In genomic region chr17:31549121-31549524, GRCh38 we compare ENCODE assay signal across 8 cellular contexts.
A peak's percentile ranks its signal among the peaks of the same experiment; 100 is the strongest.
DNase-seq lines count a peak whose midpoint lies in the region; ATAC-seq and TF ChIP-seq lines count a peak whose summit lies in the region.

No MANE protein-coding gene starts in this region.

- in situ Hi-C loops in brain microvascular endothelial cell (cut with HindIII; ENCODE audit: low pct_ligation_motif_present, low sequenced_read_pairs): no loop called here

- peaks cover 0 to 14% (median 8%) of the 10 kb centered on the region in 4 donors for H3K4me1 ChIP-seq in liver (ENCODE audit: control insufficient read depth in 4 of 4, insufficient read depth in 4 of 4, low read length in 3 of 4)

- no peaks in the 10 kb centered on the region for H3K9me3 ChIP-seq in liver (ENCODE audit: control insufficient read depth in 4 of 4, low read length in 3 of 4)

- WGBS in liver: 1% methylated on average over 18 of the region's 18 CpGs

- peak overlapping the region in 1 of 2 donors; percentile 45 for H3K9ac ChIP-seq in liver (ENCODE audit: low read depth in 1 of 2, low read length in 2 of 2)

- ATAC-seq in GM19372 (IDR thresholded peaks at IDR 0.05; ENCODE audit: low read depth, unreplicated experiment): peak; percentile 4

- no peak for TF ChIP-seq RAD21 in liver (IDR thresholded peaks at IDR 0.05)

- no peaks in the 10 kb centered on the region for H3K36me3 ChIP-seq in brain microvascular endothelial cell (replicated peaks)
- H3K36me3 ChIP-seq in liver (ENCODE audit: control insufficient read depth in 4 of 4, insufficient read depth in 3 of 4, low read depth in 1 of 4, low read length in 3 of 4): no peaks in the 10 kb centered on the region

- H3K27ac ChIP-seq in brain microvascular endothelial cell (peak overlapping the region; percentile 55), liver (ENCODE audit: low read depth in 1 of 2, low read length in 2 of 2) (peak overlapping the region; percentile 94 to 95)

- DNase-seq in COLO668 (lab: John Stamatoyannopoulos, UW; ENCODE audit: unreplicated experiment) (peak; percentile 17), NAMALWA (ENCODE audit: low spot score) (peak; percentile 70), brain microvascular endothelial cell (no peak), superior temporal gyrus (ENCODE audit: extremely low spot score) (peak; percentile 60), D341Med (ENCODE audit: low spot score) (no peak)
- DNase-seq in activated CD8-positive, alpha-beta memory T cell treated with anti-CD3 and anti-CD28 coated beads, Interleukin-2, amount 50 U/mL, for 48 hours: no peak

- H3K27me3 ChIP-seq in brain microvascular endothelial cell (replicated peaks): no peaks in the 10 kb centered on the region
- H3K27me3 ChIP-seq in liver (ENCODE audit: control insufficient read depth in 4 of 4, insufficient read depth in 4 of 4, low read length in 3 of 4): no peaks in the 10 kb centered on the region

- peak overlapping the region; percentile 89 for H3K4me3 ChIP-seq in brain microvascular endothelial cell (ENCODE audit: low read depth, low read length)
- H3K4me3 ChIP-seq in liver (ENCODE audit: low read depth in 1 of 3, low read length in 3 of 3): peak overlapping the region; percentile 77 to 95 (median 91)

- TF ChIP-seq CTCF in brain microvascular endothelial cell (IDR thresholded peaks at IDR 0.05; ENCODE audit: low read depth, low read length, missing control alignments) (no peak), liver (IDR thresholded peaks at IDR 0.05; ENCODE audit: low read depth, low read length, missing input control) (no peak)

TF ChIP-seq in liver, 16 proteins besides CTCF, POLR2A, EP300 and RAD21:
- TF ChIP-seq EGR1 (IDR thresholded peaks at IDR 0.05; ENCODE audit: low read depth in 2 of 2): no peak
- TF ChIP-seq NR2F2 (IDR thresholded peaks at IDR 0.05): peak; percentile 41
- TF ChIP-seq GABPA (IDR thresholded peaks at IDR 0.05 in 1 of 2, conservative IDR thresholded peaks at IDR 0.05 in 1 of 2): no peak
- TF ChIP-seq YY1 (IDR thresholded peaks at IDR 0.05): peak; percentile 6

Comparison
In these comparisons a context has a peak if more than half of its experiments do, and no peak if none do; other contexts are left out.
1. DNase-seq: peak in COLO668 (single experiment), NAMALWA (single experiment) and superior temporal gyrus (single experiment); none in brain microvascular endothelial cell (single experiment), D341Med (single experiment) and activated CD8-positive, alpha-beta memory T cell treated with anti-CD3 and anti-CD28 coated beads, Interleukin-2, amount 50 U/mL, for 48 hours (single experiment).